ENCODE assay signal across 1 cellular context in genomic region chr2:207805566-207806226, GRCh38.
TF ChIP-seq lines count a peak whose summit lies in the region.

No MANE protein-coding gene starts in this region.

TF ChIP-seq in SK-N-SH, 30 proteins besides CTCF, POLR2A, EP300 and RAD21 (continued from another document):
- no peak for TF ChIP-seq REST (IDR thresholded peaks at IDR 0.05; ENCODE audit: low read depth, low read length)
- TF ChIP-seq MAX (IDR thresholded peaks at IDR 0.05; ENCODE audit: low read depth), result peak; percentile 27; the same call in 1 of the 2 replicates
- TF ChIP-seq TCF12 (IDR thresholded peaks at IDR 0.05), result peak; percentile 47; the same call in 1 of the 2 replicates
- TF ChIP-seq CHD2 (IDR thresholded peaks at IDR 0.05; ENCODE audit: low read length, partially characterized antibody), result no peak
